Comparison of ENCODE assay signal across 1 cellular context in the genomic region with DNA sequence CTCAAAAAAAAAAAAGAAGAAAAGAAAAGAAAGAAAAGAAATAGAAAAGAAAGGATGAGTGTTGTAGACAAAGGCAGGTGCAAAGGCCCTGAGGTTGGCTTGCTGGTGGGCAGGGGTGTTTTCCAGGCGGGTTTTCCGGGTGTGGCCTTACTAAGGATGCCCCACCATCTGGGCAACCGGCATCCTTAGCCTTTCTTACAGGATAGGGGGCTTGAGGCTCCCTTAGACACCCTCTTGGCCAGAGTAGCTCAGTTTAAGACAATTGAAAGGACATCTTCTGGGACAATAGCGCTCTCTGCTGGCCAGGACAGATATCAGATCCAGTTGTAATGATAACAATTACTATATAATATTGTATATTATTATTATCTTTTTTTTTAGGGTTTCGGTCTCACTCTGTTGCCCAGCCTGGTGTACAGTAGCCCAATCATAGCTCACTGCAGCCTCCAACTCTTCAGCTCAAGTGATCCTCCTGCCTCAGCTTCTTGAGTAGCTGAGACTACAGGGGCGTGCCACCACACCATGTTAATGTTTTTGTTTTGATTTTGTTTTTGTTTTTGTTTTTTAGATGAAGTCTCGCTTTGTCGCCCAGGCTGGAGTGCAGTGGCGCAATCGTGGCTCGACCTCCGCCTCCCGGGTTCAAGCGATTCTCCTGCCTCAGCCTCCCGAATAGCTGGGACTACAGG.
TF ChIP-seq lines count a peak whose summit lies in the region.

No MANE protein-coding gene starts in this region.

TF ChIP-seq in K562, 482 proteins besides CTCF, POLR2A, EP300 and RAD21 (continues in another document):
- TF ChIP-seq SAP30 (IDR thresholded peaks at IDR 0.05; ENCODE audit: borderline replicate concordance, insufficient read depth, low read depth, low read length, poor library complexity, severe bottlenecking) (no peak), HDAC2 (IDR thresholded peaks at IDR 0.05) (peak; percentile 56; the same call in 1 of the 2 replicates), ARID3A (IDR thresholded peaks at IDR 0.05; ENCODE audit: borderline replicate concordance, low read depth, low read length) (peak; percentile 91), ZNF76 (CRISPR knock-in tag; IDR thresholded peaks at IDR 0.05; ENCODE audit: borderline replicate concordance) (no peak), KDM1A (IDR thresholded peaks at IDR 0.05) (peak; percentile 17 to 53; a peak in 2 of 4 replicates), NR1H2 (CRISPR knock-in tag; IDR thresholded peaks at IDR 0.05) (no peak), ZSCAN29 (IDR thresholded peaks at IDR 0.05) (no peak), FOXA3 (CRISPR knock-in tag; conservative IDR thresholded peaks at IDR 0.05 in 1 of 2, IDR thresholded peaks at IDR 0.05 in 1 of 2) (peak; percentile 89 to 99), DMBX1 (CRISPR knock-in tag; IDR thresholded peaks at IDR 0.05; ENCODE audit: borderline replicate concordance) (no peak), NFYB (IDR thresholded peaks at IDR 0.05; ENCODE audit: extremely low read depth, insufficient read length) (no peak), SMARCA5 (IDR thresholded peaks at IDR 0.05) (peak; percentile 65), MBD2 (IDR thresholded peaks at IDR 0.05; ENCODE audit: borderline replicate concordance, low read depth) (no peak), ELK1 (CRISPR knock-in tag; IDR thresholded peaks at IDR 0.05) (no peak), PKNOX1 (IDR thresholded peaks at IDR 0.05) (no peak), EWSR1 (IDR thresholded peaks at IDR 0.05; ENCODE audit: borderline replicate concordance, low read depth, partially characterized antibody) (no peak), ZNF77 (CRISPR knock-in tag; IDR thresholded peaks at IDR 0.05) (no peak), FOXP4 (CRISPR knock-in tag; IDR thresholded peaks at IDR 0.05; ENCODE audit: borderline replicate concordance) (no peak), JUND (IDR thresholded peaks at IDR 0.05; ENCODE audit: borderline replicate concordance, low read depth, low read length) (no peak), JUND (tag; IDR thresholded peaks at IDR 0.05; ENCODE audit: borderline replicate concordance, low read depth, low read length) (no peak), CHD1 (IDR thresholded peaks at IDR 0.05; ENCODE audit: low read length) (no peak), ZNF318 (IDR thresholded peaks at IDR 0.05; ENCODE audit: borderline replicate concordance in 1 of 2, low read depth in 1 of 2) (no peak), BHLHE40 (IDR thresholded peaks at IDR 0.05; ENCODE audit: low read length) (no peak), ZBTB17 (CRISPR knock-in tag; IDR thresholded peaks at IDR 0.05) (no peak), POU5F1 (IDR thresholded peaks at IDR 0.05; ENCODE audit: borderline replicate concordance, low read depth, low read length, partially characterized antibody) (no peak), TAF1 (IDR thresholded peaks at IDR 0.05; ENCODE audit: control insufficient read depth, extremely low read depth, insufficient read depth, low read length, severe bottlenecking) (no peak)
- TF ChIP-seq, protein P1, sequence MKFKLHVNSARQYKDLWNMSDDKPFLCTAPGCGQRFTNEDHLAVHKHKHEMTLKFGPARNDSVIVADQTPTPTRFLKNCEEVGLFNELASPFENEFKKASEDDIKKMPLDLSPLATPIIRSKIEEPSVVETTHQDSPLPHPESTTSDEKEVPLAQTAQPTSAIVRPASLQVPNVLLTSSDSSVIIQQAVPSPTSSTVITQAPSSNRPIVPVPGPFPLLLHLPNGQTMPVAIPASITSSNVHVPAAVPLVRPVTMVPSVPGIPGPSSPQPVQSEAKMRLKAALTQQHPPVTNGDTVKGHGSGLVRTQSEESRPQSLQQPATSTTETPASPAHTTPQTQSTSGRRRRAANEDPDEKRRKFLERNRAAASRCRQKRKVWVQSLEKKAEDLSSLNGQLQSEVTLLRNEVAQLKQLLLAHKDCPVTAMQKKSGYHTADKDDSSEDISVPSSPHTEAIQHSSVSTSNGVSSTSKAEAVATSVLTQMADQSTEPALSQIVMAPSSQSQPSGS (CRISPR knock-in tag; IDR thresholded peaks at IDR 0.05): no peak
- TF ChIP-seq, protein P2, sequence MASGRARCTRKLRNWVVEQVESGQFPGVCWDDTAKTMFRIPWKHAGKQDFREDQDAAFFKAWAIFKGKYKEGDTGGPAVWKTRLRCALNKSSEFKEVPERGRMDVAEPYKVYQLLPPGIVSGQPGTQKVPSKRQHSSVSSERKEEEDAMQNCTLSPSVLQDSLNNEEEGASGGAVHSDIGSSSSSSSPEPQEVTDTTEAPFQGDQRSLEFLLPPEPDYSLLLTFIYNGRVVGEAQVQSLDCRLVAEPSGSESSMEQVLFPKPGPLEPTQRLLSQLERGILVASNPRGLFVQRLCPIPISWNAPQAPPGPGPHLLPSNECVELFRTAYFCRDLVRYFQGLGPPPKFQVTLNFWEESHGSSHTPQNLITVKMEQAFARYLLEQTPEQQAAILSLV (tag; IDR thresholded peaks at IDR 0.05): no peak
- TF ChIP-seq, protein P3, sequence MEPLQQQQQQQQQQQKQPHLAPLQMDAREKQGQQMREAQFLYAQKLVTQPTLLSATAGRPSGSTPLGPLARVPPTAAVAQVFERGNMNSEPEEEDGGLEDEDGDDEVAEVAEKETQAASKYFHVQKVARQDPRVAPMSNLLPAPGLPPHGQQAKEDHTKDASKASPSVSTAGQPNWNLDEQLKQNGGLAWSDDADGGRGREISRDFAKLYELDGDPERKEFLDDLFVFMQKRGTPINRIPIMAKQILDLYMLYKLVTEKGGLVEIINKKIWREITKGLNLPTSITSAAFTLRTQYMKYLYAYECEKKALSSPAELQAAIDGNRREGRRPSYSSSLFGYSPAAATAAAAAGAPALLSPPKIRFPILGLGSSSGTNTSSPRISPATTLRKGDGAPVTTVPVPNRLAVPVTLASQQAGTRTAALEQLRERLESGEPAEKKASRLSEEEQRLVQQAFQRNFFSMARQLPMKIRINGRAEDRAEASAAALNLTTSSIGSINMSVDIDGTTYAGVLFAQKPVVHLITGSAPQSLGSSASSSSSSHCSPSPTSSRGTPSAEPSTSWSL (CRISPR knock-in tag; IDR thresholded peaks at IDR 0.05; ENCODE audit: borderline replicate concordance): no peak
- TF ChIP-seq, protein P4, sequence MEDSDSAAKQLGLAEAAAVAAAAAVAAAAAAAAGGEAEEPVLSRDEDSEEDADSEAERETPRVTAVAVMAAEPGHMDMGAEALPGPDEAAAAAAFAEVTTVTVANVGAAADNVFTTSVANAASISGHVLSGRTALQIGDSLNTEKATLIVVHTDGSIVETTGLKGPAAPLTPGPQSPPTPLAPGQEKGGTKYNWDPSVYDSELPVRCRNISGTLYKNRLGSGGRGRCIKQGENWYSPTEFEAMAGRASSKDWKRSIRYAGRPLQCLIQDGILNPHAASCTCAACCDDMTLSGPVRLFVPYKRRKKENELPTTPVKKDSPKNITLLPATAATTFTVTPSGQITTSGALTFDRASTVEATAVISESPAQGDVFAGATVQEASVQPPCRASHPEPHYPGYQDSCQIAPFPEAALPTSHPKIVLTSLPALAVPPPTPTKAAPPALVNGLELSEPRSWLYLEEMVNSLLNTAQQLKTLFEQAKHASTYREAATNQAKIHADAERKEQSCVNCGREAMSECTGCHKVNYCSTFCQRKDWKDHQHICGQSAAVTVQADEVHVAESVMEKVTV (CRISPR knock-in tag; IDR thresholded peaks at IDR 0.05): peak; percentile 60; the same call in 1 of the 2 replicates
